Comparison of ENCODE assay signal across 1 cellular context in the genomic region with DNA sequence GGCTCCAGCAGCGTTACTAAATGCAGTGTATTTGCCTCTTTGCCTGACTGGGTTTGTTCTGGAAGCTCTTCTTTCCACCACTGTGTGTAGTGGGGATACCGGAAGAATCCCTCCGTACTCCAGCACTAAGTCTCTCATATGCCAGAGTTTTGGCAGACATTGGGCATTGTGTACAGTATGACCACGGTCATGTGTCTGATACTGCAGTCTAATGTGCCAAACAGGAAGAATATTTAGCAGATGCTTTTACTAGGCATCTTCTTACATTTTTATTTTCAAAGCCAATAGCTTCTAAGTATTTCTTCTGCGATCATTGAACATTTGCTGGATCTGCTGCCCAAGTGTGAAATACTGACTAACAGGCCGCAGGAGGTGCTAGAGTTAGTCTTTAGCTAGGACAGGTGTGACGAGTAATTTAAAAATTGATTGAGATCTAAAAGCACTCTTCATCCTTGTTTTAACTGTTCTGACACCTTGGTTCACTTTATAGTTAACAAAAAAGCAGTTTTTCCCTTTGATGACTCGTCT.
TF ChIP-seq lines count a peak whose summit lies in the region.

No MANE protein-coding gene starts in this region.

TF ChIP-seq in GM23338, 12 proteins besides CTCF, POLR2A, EP300 and RAD21 (continued from another document):
- TF ChIP-seq ETS1 (IDR thresholded peaks at IDR 0.05): no peak
- TF ChIP-seq EZH2phosphoT487 (IDR thresholded peaks at IDR 0.05; ENCODE audit: unreplicated experiment): no peak
- TF ChIP-seq, protein P1, sequence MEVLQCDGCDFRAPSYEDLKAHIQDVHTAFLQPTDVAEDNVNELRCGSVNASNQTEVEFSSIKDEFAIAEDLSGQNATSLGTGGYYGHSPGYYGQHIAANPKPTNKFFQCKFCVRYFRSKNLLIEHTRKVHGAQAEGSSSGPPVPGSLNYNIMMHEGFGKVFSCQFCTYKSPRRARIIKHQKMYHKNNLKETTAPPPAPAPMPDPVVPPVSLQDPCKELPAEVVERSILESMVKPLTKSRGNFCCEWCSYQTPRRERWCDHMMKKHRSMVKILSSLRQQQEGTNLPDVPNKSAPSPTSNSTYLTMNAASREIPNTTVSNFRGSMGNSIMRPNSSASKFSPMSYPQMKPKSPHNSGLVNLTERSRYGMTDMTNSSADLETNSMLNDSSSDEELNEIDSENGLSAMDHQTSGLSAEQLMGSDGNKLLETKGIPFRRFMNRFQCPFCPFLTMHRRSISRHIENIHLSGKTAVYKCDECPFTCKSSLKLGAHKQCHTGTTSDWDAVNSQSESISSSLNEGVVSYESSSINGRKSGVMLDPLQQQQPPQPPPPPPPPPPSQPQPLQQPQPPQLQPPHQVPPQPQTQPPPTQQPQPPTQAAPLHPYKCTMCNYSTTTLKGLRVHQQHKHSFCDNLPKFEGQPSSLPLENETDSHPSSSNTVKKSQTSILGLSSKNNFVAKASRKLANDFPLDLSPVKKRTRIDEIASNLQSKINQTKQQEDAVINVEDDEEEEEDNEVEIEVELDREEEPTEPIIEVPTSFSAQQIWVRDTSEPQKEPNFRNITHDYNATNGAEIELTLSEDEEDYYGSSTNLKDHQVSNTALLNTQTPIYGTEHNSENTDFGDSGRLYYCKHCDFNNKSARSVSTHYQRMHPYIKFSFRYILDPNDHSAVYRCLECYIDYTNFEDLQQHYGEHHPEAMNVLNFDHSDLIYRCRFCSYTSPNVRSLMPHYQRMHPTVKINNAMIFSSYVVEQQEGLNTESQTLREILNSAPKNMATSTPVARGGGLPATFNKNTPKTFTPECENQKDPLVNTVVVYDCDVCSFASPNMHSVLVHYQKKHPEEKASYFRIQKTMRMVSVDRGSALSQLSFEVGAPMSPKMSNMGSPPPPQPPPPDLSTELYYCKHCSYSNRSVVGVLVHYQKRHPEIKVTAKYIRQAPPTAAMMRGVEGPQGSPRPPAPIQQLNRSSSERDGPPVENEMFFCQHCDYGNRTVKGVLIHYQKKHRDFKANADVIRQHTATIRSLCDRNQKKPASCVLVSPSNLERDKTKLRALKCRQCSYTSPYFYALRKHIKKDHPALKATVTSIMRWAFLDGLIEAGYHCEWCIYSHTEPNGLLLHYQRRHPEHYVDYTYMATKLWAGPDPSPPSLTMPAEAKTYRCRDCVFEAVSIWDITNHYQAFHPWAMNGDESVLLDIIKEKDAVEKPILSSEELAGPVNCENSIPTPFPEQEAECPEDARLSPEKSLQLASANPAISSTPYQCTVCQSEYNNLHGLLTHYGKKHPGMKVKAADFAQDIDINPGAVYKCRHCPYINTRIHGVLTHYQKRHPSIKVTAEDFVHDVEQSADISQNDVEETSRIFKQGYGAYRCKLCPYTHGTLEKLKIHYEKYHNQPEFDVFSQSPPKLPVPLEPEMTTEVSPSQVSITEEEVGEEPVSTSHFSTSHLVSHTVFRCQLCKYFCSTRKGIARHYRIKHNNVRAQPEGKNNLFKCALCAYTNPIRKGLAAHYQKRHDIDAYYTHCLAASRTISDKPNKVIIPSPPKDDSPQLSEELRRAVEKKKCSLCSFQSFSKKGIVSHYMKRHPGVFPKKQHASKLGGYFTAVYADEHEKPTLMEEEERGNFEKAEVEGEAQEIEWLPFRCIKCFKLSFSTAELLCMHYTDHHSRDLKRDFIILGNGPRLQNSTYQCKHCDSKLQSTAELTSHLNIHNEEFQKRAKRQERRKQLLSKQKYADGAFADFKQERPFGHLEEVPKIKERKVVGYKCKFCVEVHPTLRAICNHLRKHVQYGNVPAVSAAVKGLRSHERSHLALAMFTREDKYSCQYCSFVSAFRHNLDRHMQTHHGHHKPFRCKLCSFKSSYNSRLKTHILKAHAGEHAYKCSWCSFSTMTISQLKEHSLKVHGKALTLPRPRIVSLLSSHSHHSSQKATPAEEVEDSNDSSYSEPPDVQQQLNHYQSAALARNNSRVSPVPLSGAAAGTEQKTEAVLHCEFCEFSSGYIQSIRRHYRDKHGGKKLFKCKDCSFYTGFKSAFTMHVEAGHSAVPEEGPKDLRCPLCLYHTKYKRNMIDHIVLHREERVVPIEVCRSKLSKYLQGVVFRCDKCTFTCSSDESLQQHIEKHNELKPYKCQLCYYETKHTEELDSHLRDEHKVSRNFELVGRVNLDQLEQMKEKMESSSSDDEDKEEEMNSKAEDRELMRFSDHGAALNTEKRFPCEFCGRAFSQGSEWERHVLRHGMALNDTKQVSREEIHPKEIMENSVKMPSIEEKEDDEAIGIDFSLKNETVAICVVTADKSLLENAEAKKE (CRISPR knock-in tag; IDR thresholded peaks at IDR 0.05): no peak
